8 cellular contexts compared by ENCODE assay signal in genomic region chr9:127423591-127423933, GRCh38. TPM values are rescaled to one million over a fixed set of nuclear protein-coding genes. Genes with fewer than 3 reads are reported as not detected.
DNase-seq lines count a peak whose midpoint lies in the region; ATAC-seq, FAIRE-seq and TF ChIP-seq lines count a peak whose summit lies in the region.

No MANE protein-coding gene starts in this region.

- H3K79me2 ChIP-seq in K562 (ENCODE audit: control insufficient read depth, insufficient read depth, low read length) = peaks cover 48% of the 10 kb centered on the region

- H4K20me1 ChIP-seq in K562 (replicated peaks; ENCODE audit: control insufficient read depth, insufficient read depth, low read length) = 0 out of 2 replicates have a peak, but pooled peaks cover 4% of the 10 kb centered on the region

- in situ Hi-C loops in K562 (cut with MboI) = no loop called here

- H3K36me3 ChIP-seq in K562 (ENCODE audit: control insufficient read depth, insufficient read depth, low read length) (peaks cover 8% of the 10 kb centered on the region), lower lobe of right lung (peaks cover 5% of the 10 kb centered on the region), vagina (peaks cover 0 to 2% of the 10 kb centered on the region in 2 donors)

- H3K27me3 Mint-ChIP-seq in activated naive CD4-positive, alpha-beta T cell treated with anti-CD3 and anti-CD28 coated beads, Interleukin-2, amount 50 U/mL, for 24 hours = peaks cover 1% of the 10 kb centered on the region

- no peak for TF ChIP-seq CTCF in K562 (IDR thresholded peaks at IDR 0.05 in 2 of 3, conservative IDR thresholded peaks at IDR 0.05 in 1 of 3; ENCODE audit: insufficient read depth in 2 of 3, low read depth in 1 of 3, low read length in 3 of 3)
- no peak for TF ChIP-seq CTCF in lower lobe of right lung (IDR thresholded peaks at IDR 0.05)
- no peak for TF ChIP-seq CTCF in vagina (IDR thresholded peaks at IDR 0.05)

- peaks cover 32 to 35% of the 10 kb centered on the region in 2 experiments for H3K4me1 ChIP-seq in K562 (replicated peaks in 1 of 2; ENCODE audit: control insufficient read depth in 2 of 2, insufficient read depth in 2 of 2, low read length in 2 of 2)
- H3K4me1 ChIP-seq in lower lobe of right lung = peaks cover 40% of the 10 kb centered on the region
- H3K4me1 ChIP-seq in vagina = peaks cover 43% of the 10 kb centered on the region

- 0% methylated on average over 8 of the region's 8 CpGs for WGBS in K562 (ENCODE audit: insufficient coverage, low coverage, missing lambda C conversion rate)

- no peaks in the 10 kb centered on the region for H3K9me3 ChIP-seq in K562 (replicated peaks; ENCODE audit: control insufficient read depth, insufficient read depth, low read depth, low read length)
- H3K9me3 ChIP-seq in lower lobe of right lung = no peaks in the 10 kb centered on the region
- H3K9me3 ChIP-seq in vagina = no peaks in the 10 kb centered on the region

- DNase-seq in activated naive CD4-positive, alpha-beta T cell treated with Interleukin-2 at 50 U/mL for 16 hours = no peak
- DNase-seq in K562 (ENCODE audit: extremely low read depth in 1 of 4, low spot score in 3 of 4) = no peak
- DNase-seq in lower lobe of right lung = no peak
- no peak for DNase-seq in vagina (ENCODE audit: extremely low spot score in 2 of 2)
- DNase-seq in RPMI8226 = no peak
- no peak for DNase-seq in epidermal melanocyte (ENCODE audit: insufficient read length, low spot score)

- peak overlapping the region; percentile 87 for H3K4me3 ChIP-seq in K562
- H3K4me3 ChIP-seq in lower lobe of right lung = peak overlapping the region; percentile 98
- peak overlapping the region; percentile 74 to 76 for H3K4me3 ChIP-seq in vagina

- FAIRE-seq in K562 (lab: Jason Lieb, UNC) = peak; percentile 15

- peak overlapping the region; percentile 99 for H3K27ac Mint-ChIP-seq in activated naive CD4-positive, alpha-beta T cell treated with anti-CD3 and anti-CD28 coated beads, Interleukin-2, amount 50 U/mL, for 24 hours

- TF ChIP-seq RAD21 in K562 (CRISPR knock-in tag; conservative IDR thresholded peaks at IDR 0.05 in 1 of 2, IDR thresholded peaks at IDR 0.05 in 1 of 2) = no peak

- POLR2A ChIA-PET in K562 (lab: Yijun Ruan, JAX) = interaction anchor here (0.6 to 2.5 kb wide), 8 partner anchors 10 to 199 kb away, joined by 3 to 30 read pairs (median 4); partner anchors contain the start of gene SLC2A8

- H3K4me2 ChIP-seq in K562 (ENCODE audit: insufficient read depth, low read length) = peak overlapping the region; percentile 97

- H3K27me3 ChIP-seq in K562 (ENCODE audit: control insufficient read depth in 2 of 2, insufficient read depth in 2 of 2, low read length in 2 of 2) (no peaks in the 10 kb centered on the region), lower lobe of right lung (ENCODE audit: low read depth) (no peaks in the 10 kb centered on the region), vagina (no peaks in the 10 kb centered on the region)

- ATAC-seq in K562 = no peak
- ATAC-seq in lower lobe of right lung = peak in 1 of 2 donors; percentile 21
- ATAC-seq in HG03095 (IDR thresholded peaks at IDR 0.05; ENCODE audit: unreplicated experiment) = no peak

- H3K27ac ChIP-seq in K562 (ENCODE audit: extremely low read depth, low read depth, low read length) = peak overlapping the region; percentile 81
- H3K27ac ChIP-seq in lower lobe of right lung = peak overlapping the region; percentile 90
- H3K27ac ChIP-seq in vagina = peak overlapping the region; percentile 68

- H3K9me3 Mint-ChIP-seq in activated naive CD4-positive, alpha-beta T cell treated with anti-CD3 and anti-CD28 coated beads, Interleukin-2, amount 50 U/mL, for 24 hours = no peaks in the 10 kb centered on the region

- H3K9ac ChIP-seq in K562 (ENCODE audit: insufficient read depth in 1 of 2, low read depth in 2 of 2, low read length in 2 of 2) = peak overlapping the region; percentile 84 to 96

- TF ChIP-seq EP300 in K562 (IDR thresholded peaks at IDR 0.05; ENCODE audit: low read length) = no peak

- peak overlapping the region; percentile 99 for H3K4me3 Mint-ChIP-seq in activated naive CD4-positive, alpha-beta T cell treated with anti-CD3 and anti-CD28 coated beads, Interleukin-2, amount 50 U/mL, for 24 hours

- TF ChIP-seq POLR2A in K562 (conservative IDR thresholded peaks at IDR 0.05) (no peak), vagina (IDR thresholded peaks at IDR 0.05) (no peak)

- peaks cover 14% of the 10 kb centered on the region for H3K36me3 Mint-ChIP-seq in activated naive CD4-positive, alpha-beta T cell treated with anti-CD3 and anti-CD28 coated beads, Interleukin-2, amount 50 U/mL, for 24 hours

- no peaks in the 10 kb centered on the region for H3K9me1 ChIP-seq in K562 (ENCODE audit: control insufficient read depth, insufficient read depth, low read length)

- CTCF ChIA-PET in K562 (lab: Yijun Ruan, JAX; ENCODE audit: low intra/inter-chr PET ratio) = interaction anchor here (0.6 kb wide), 1 partner anchor 49 kb away, joined by 4 read pairs; no protein-coding TSS in a partner anchor

- peak overlapping the region; percentile 94 for H2AFZ ChIP-seq in K562 (ENCODE audit: low read depth, low read length)

- intact Hi-C loops in K562 (cut with micrococcal nuclease) = loop anchor here (10.0 kb wide), 1 partner anchor 199 kb away; no protein-coding TSS in a partner anchor
- intact Hi-C loops in lower lobe of right lung (cut with DNase I) = no loop called here
- intact Hi-C loops in vagina (cut with DNase I) = no loop called here

- TSS peak; percentile 84 for BruUV-seq in K562 (replicated peaks; lab: Mats Ljungman, UMichigan)

- H3K4me1 Mint-ChIP-seq in activated naive CD4-positive, alpha-beta T cell treated with anti-CD3 and anti-CD28 coated beads, Interleukin-2, amount 50 U/mL, for 24 hours = peaks cover 49% of the 10 kb centered on the region

RNA-seq across cellular contexts. Expression of gene ZNF79, which starts 0.6 kb away (rescaled TPM):
- 23.5 and 37.2 TPM in 2 replicates for total RNA-seq in K562 (2011; cell fraction: chromatin; rRNA removed; ENCODE audit: low replicate concordance)
- total RNA-seq in K562 (2011; cell fraction: nucleolus; rRNA removed) = 21.8 and 28.7 TPM in 2 replicates
- 13.2 and 19.8 TPM in 2 replicates for total RNA-seq in K562 (2011; cell fraction: nucleoplasm; rRNA removed)
- total RNA-seq in K562 (2014; rRNA removed) = 6.0 and 6.6 TPM in 2 replicates
- total RNA-seq in K562 (2014; rRNA removed; fragmentation: Illumina TruSeq; extraction: Trizol) = 5.3 and 5.6 TPM in 2 replicates
- total RNA-seq in K562 (2015; rRNA removed; fragmentation: Illumina TruSeq; extraction: Trizol) = 6.3 and 7.0 TPM in 2 replicates
- 6.3 and 6.4 TPM in 2 replicates for total RNA-seq in K562 (2021)
- 2.7 and 3.4 TPM in 2 replicates for polyA plus RNA-seq in K562 (2011; rRNA removed)
- 2.5 and 2.8 TPM in 2 replicates for polyA plus RNA-seq in K562 (2011; cell fraction: cytosol; rRNA removed)
- 3.9 and 4.7 TPM in 2 replicates for polyA plus RNA-seq in K562 (2011; cell fraction: nucleus; rRNA removed)
- 3.0 and 3.1 TPM in 2 replicates for polyA plus RNA-seq in K562 (2012)
- polyA plus RNA-seq in K562 (2014; fragmentation: Illumina TruSeq; extraction: Trizol) = 4.1 and 4.3 TPM in 2 replicates
- under 1 TPM; 0.62 to 0.70 TPM for polyA plus RNA-seq in K562 (2014; fragmentation: Nextera tagmentation; extraction: Ambion mirVana)
- polyA plus RNA-seq in K562 (2014; rRNA removed) = 3.7 and 5.1 TPM in 2 replicates
- polyA minus RNA-seq in K562 (2011; rRNA and poly(A)+ RNA removed) = 13.0 and 14.1 TPM in 2 replicates
- 5.1 and 5.7 TPM in 2 replicates for polyA minus RNA-seq in K562 (2011; cell fraction: cytosol; rRNA and poly(A)+ RNA removed)
- 9.2 and 10.7 TPM in 2 replicates for polyA minus RNA-seq in K562 (2011; cell fraction: nucleus; rRNA and poly(A)+ RNA removed)
- total RNA-seq in lower lobe of right lung = 9.5 TPM
- total RNA-seq in vagina = 13.3 TPM

RNA-seq across cellular contexts. Expression of gene SLC2A8, which starts 26.6 kb away (rescaled TPM):
- 9.0 and 31.6 TPM in 2 replicates for total RNA-seq in K562 (2011; cell fraction: chromatin; rRNA removed; ENCODE audit: low replicate concordance)
- 24.8 and 24.9 TPM in 2 replicates for total RNA-seq in K562 (2011; cell fraction: nucleolus; rRNA removed)
- 12.1 and 16.1 TPM in 2 replicates for total RNA-seq in K562 (2011; cell fraction: nucleoplasm; rRNA removed)
- total RNA-seq in K562 (2014; rRNA removed) (9.7 and 12.6 TPM in 2 replicates), K562 (2014; rRNA removed; fragmentation: Illumina TruSeq; extraction: Trizol) (1.6 and 2.4 TPM in 2 replicates), K562 (2015; rRNA removed; fragmentation: Illumina TruSeq; extraction: Trizol) (5.2 and 6.7 TPM in 2 replicates), K562 (2021) (10.3 and 12.9 TPM in 2 replicates), lower lobe of right lung (18.5 TPM), vagina (13.8 TPM)
- polyA plus RNA-seq in K562 (2011; rRNA removed) (5.4 and 8.1 TPM in 2 replicates), K562 (2014; fragmentation: Illumina TruSeq; extraction: Trizol) (3.6 and 6.2 TPM in 2 replicates), K562 (2014; fragmentation: Nextera tagmentation; extraction: Ambion mirVana) (1 to 10 TPM in 1 of 2 experiments, under 1 TPM in 1; 0.13 to 1.1 TPM), K562 (2014; rRNA removed) (9.9 and 10.4 TPM in 2 replicates)
- 7.3 and 17.7 TPM in 2 replicates for polyA plus RNA-seq in K562 (2011; cell fraction: cytosol; rRNA removed)
- 22.0 and 29.9 TPM in 2 replicates for polyA plus RNA-seq in K562 (2011; cell fraction: nucleus; rRNA removed)
- polyA plus RNA-seq in K562 (2012) = 6.4 and 7.8 TPM in 2 replicates
- 2.7 and 2.9 TPM in 2 replicates for polyA minus RNA-seq in K562 (2011; rRNA and poly(A)+ RNA removed)
- polyA minus RNA-seq in K562 (2011; cell fraction: cytosol; rRNA and poly(A)+ RNA removed) = 6.7 and 7.1 TPM in 2 replicates
- polyA minus RNA-seq in K562 (2011; cell fraction: nucleus; rRNA and poly(A)+ RNA removed) = 8.3 and 8.9 TPM in 2 replicates

RNA-seq across cellular contexts. Expression of gene RPL12, which starts 27.6 kb away (rescaled TPM):
- total RNA-seq in K562 (2011; cell fraction: chromatin; rRNA removed; ENCODE audit: low replicate concordance) = 400 and 555 TPM in 2 replicates
- total RNA-seq in K562 (2011; cell fraction: nucleolus; rRNA removed) = 648 and 678 TPM in 2 replicates
- total RNA-seq in K562 (2011; cell fraction: nucleoplasm; rRNA removed) = 701 and 1,157 TPM in 2 replicates
- 1,796 and 1,973 TPM in 2 replicates for total RNA-seq in K562 (2014; rRNA removed)
- total RNA-seq in K562 (2014; rRNA removed; fragmentation: Illumina TruSeq; extraction: Trizol) = 2,499 and 2,531 TPM in 2 replicates
- total RNA-seq in K562 (2015; rRNA removed; fragmentation: Illumina TruSeq; extraction: Trizol) = 3,220 and 3,261 TPM in 2 replicates
- 1,614 and 1,743 TPM in 2 replicates for total RNA-seq in K562 (2021)
- polyA plus RNA-seq in K562 (2011; rRNA removed) = 2,587 and 3,088 TPM in 2 replicates
- polyA plus RNA-seq in K562 (2011; cell fraction: cytosol; rRNA removed) = 2,689 and 4,292 TPM in 2 replicates
- 951 and 1,340 TPM in 2 replicates for polyA plus RNA-seq in K562 (2011; cell fraction: nucleus; rRNA removed)
- 1,770 and 3,341 TPM in 2 replicates for polyA plus RNA-seq in K562 (2012)
- 4,080 and 4,558 TPM in 2 replicates for polyA plus RNA-seq in K562 (2014; fragmentation: Illumina TruSeq; extraction: Trizol)
- 1,000 to 10,000 TPM; 2,219 to 2,376 TPM for polyA plus RNA-seq in K562 (2014; fragmentation: Nextera tagmentation; extraction: Ambion mirVana)
- polyA plus RNA-seq in K562 (2014; rRNA removed) = 2,953 and 3,005 TPM in 2 replicates
- polyA minus RNA-seq in K562 (2011; rRNA and poly(A)+ RNA removed) = 933 and 1,147 TPM in 2 replicates
- polyA minus RNA-seq in K562 (2011; cell fraction: cytosol; rRNA and poly(A)+ RNA removed) = 732 and 781 TPM in 2 replicates
- polyA minus RNA-seq in K562 (2011; cell fraction: nucleus; rRNA and poly(A)+ RNA removed) = 303 and 594 TPM in 2 replicates
- total RNA-seq in lower lobe of right lung = 1,018 TPM
- total RNA-seq in vagina = 2,572 TPM

RNA-seq across cellular contexts. Expression of gene LRSAM1, which starts 27.7 kb away (rescaled TPM):
- 55.1 and 93.1 TPM in 2 replicates for total RNA-seq in K562 (2011; cell fraction: chromatin; rRNA removed; ENCODE audit: low replicate concordance)
- 44.6 and 44.7 TPM in 2 replicates for total RNA-seq in K562 (2011; cell fraction: nucleolus; rRNA removed)
- total RNA-seq in K562 (2011; cell fraction: nucleoplasm; rRNA removed) = 34.8 and 38.2 TPM in 2 replicates
- total RNA-seq in K562 (2014; rRNA removed) = 9.0 and 9.9 TPM in 2 replicates
- total RNA-seq in K562 (2014; rRNA removed; fragmentation: Illumina TruSeq; extraction: Trizol) = 3.2 and 4.1 TPM in 2 replicates
- total RNA-seq in K562 (2015; rRNA removed; fragmentation: Illumina TruSeq; extraction: Trizol) = 4.6 and 5.5 TPM in 2 replicates
- total RNA-seq in K562 (2021) = 16.2 and 16.9 TPM in 2 replicates
- 4.7 and 6.1 TPM in 2 replicates for polyA plus RNA-seq in K562 (2011; rRNA removed)
- 3.1 and 6.4 TPM in 2 replicates for polyA plus RNA-seq in K562 (2011; cell fraction: cytosol; rRNA removed)
- 20.1 and 28.5 TPM in 2 replicates for polyA plus RNA-seq in K562 (2011; cell fraction: nucleus; rRNA removed)
- polyA plus RNA-seq in K562 (2012) = 6.8 and 13.7 TPM in 2 replicates
- 6.2 and 7.4 TPM in 2 replicates for polyA plus RNA-seq in K562 (2014; fragmentation: Illumina TruSeq; extraction: Trizol)
- polyA plus RNA-seq in K562 (2014; fragmentation: Nextera tagmentation; extraction: Ambion mirVana) = under 1 TPM; 0.07 to 0.32 TPM
- 8.5 and 11.3 TPM in 2 replicates for polyA plus RNA-seq in K562 (2014; rRNA removed)
- polyA minus RNA-seq in K562 (2011; rRNA and poly(A)+ RNA removed) = 8.0 and 9.1 TPM in 2 replicates
- polyA minus RNA-seq in K562 (2011; cell fraction: cytosol; rRNA and poly(A)+ RNA removed) = 5.1 and 7.0 TPM in 2 replicates
- 14.7 and 16.1 TPM in 2 replicates for polyA minus RNA-seq in K562 (2011; cell fraction: nucleus; rRNA and poly(A)+ RNA removed)
- total RNA-seq in lower lobe of right lung = 25.9 TPM
- total RNA-seq in vagina = 30.0 TPM
